ENCODE assay signal across 8 cellular contexts in genomic region chr10:93703066-93703465, GRCh38. TPM values are rescaled to one million over a fixed set of nuclear protein-coding genes. Genes with fewer than 3 reads are reported as not detected.
DNase-seq lines count a peak whose midpoint lies in the region; ATAC-seq and TF ChIP-seq lines count a peak whose summit lies in the region.

No MANE protein-coding gene starts in this region.

- peak overlapping the region; percentile 86 for H2AFZ ChIP-seq in neuronal stem cell (ENCODE audit: low read length)

- H3K27me3 Mint-ChIP-seq in endodermal cell (ENCODE audit: insufficient read depth) = no peaks in the 10 kb centered on the region
- no peaks in the 10 kb centered on the region for H3K27me3 Mint-ChIP-seq in activated CD8-positive, alpha-beta T cell treated with anti-CD3 and anti-CD28 coated beads for 36 hours

- DNase-seq in AG20443 (ENCODE audit: low spot score) (peak; percentile 27), GM20000 (ENCODE audit: low spot score) (peak; percentile 8), NCI-H2227 treated with DMSO at 0.1 percent for 48 hours (lab: John Stamatoyannopoulos, UW) (peak; percentile 43), endodermal cell (no peak), neuronal stem cell (ENCODE audit: low spot score) (no peak), NCI-H524 (lab: John Stamatoyannopoulos, UW) (no peak)
- no peak for DNase-seq in activated CD8-positive, alpha-beta T cell treated with anti-CD3 and anti-CD28 coated beads for 36 hours

- no peaks in the 10 kb centered on the region for H3K9me3 Mint-ChIP-seq in endodermal cell
- H3K9me3 Mint-ChIP-seq in activated CD8-positive, alpha-beta T cell treated with anti-CD3 and anti-CD28 coated beads for 36 hours = no peaks in the 10 kb centered on the region

- no peaks in the 10 kb centered on the region for H3K27me3 ChIP-seq in endodermal cell (ENCODE audit: control insufficient read depth, insufficient read depth, low read length, poor library complexity, severe bottlenecking)
- no peaks in the 10 kb centered on the region for H3K27me3 ChIP-seq in neuronal stem cell (ENCODE audit: control insufficient read depth in 3 of 3, insufficient read depth in 3 of 3, low read depth in 1 of 3, low read length in 3 of 3)

- peak overlapping the region; percentile 75 for H3K9ac ChIP-seq in endodermal cell (ENCODE audit: extremely low read depth, low read length, poor library complexity, severe bottlenecking)
- no peak overlapping the region for H3K9ac ChIP-seq in neuronal stem cell (ENCODE audit: low read depth, low read length, poor library complexity)

- peak overlapping the region; percentile 41 for H3K4me2 ChIP-seq in neuronal stem cell (ENCODE audit: insufficient read depth, low read length, poor library complexity, severe bottlenecking)

- intact Hi-C loops in activated CD8-positive, alpha-beta T cell treated with anti-CD3 and anti-CD28 coated beads for 36 hours (cut with micrococcal nuclease) = no loop called here

- H2BK12ac ChIP-seq in neuronal stem cell (ENCODE audit: low read length) = no peak overlapping the region

- 66 to 82% methylated on average over 7 to 12 of the region's 12 CpGs for WGBS in endodermal cell (ENCODE audit: insufficient coverage in 1 of 2, insufficient read length in 1 of 2), 2 experiments
- no CpG with 5 or more reads among the region's 12 CpGs for WGBS in neuronal stem cell (ENCODE audit: extremely low coverage in 2 of 2, insufficient read length in 2 of 2, insufficient replicate concordance in 1 of 2), 2 donors

- H2AK5ac ChIP-seq in neuronal stem cell (ENCODE audit: low read depth, low read length) = no peak overlapping the region

- H3K4me3 ChIP-seq in endodermal cell (ENCODE audit: low read length) = peak overlapping the region; percentile 97
- H3K4me3 ChIP-seq in neuronal stem cell (ENCODE audit: low read length in 2 of 2) = peak overlapping the region; percentile 59 to 83

- TF ChIP-seq CTCF in GM20000 (IDR thresholded peaks at IDR 0.05; ENCODE audit: extremely low read depth, missing control alignments) = no peak
- TF ChIP-seq CTCF in endodermal cell (conservative IDR thresholded peaks at IDR 0.05) = no peak
- no peak for TF ChIP-seq CTCF in activated CD8-positive, alpha-beta T cell treated with anti-CD3 and anti-CD28 coated beads for 36 hours (IDR thresholded peaks at IDR 0.05)

- H3K4me1 Mint-ChIP-seq in endodermal cell = peaks cover 12% of the 10 kb centered on the region
- peaks cover 23% of the 10 kb centered on the region for H3K4me1 Mint-ChIP-seq in activated CD8-positive, alpha-beta T cell treated with anti-CD3 and anti-CD28 coated beads for 36 hours (ENCODE audit: low read depth)

- H3K4me1 ChIP-seq in endodermal cell (ENCODE audit: control insufficient read depth, insufficient read depth, low read length) (no peaks in the 10 kb centered on the region), neuronal stem cell (ENCODE audit: control insufficient read depth in 2 of 2, insufficient read depth in 1 of 2, low read depth in 1 of 2, low read length in 2 of 2) (peaks cover 2 to 3% of the 10 kb centered on the region in 2 donors)

- POLR2A ChIA-PET in activated CD8-positive, alpha-beta T cell treated with anti-CD3 and anti-CD28 coated beads for 36 hours (lab: Charles Lee) = interaction anchor here (0.6 to 1.2 kb wide), 3 partner anchors 14 to 207 kb away, joined by 3 to 5 read pairs (median 4); partner anchors contain the start of gene CEP55

- H3K36me3 ChIP-seq in endodermal cell (ENCODE audit: control insufficient read depth, insufficient read depth, low read length) = peaks cover 13% of the 10 kb centered on the region
- peaks cover 2 to 21% of the 10 kb centered on the region in 2 donors for H3K36me3 ChIP-seq in neuronal stem cell (replicated peaks in 1 of 2; ENCODE audit: control insufficient read depth in 2 of 2, insufficient read depth in 2 of 2, low read length in 2 of 2)

- no peak overlapping the region for H2BK5ac ChIP-seq in neuronal stem cell (ENCODE audit: low read length)

- H3K27ac ChIP-seq in endodermal cell (ENCODE audit: low read depth, low read length) = no peak overlapping the region
- peak overlapping the region; percentile 85 for H3K27ac ChIP-seq in neuronal stem cell (replicated peaks; ENCODE audit: low read length)

- H3K23ac ChIP-seq in neuronal stem cell (ENCODE audit: low read depth, low read length, poor library complexity) = no peak overlapping the region

- H3K36me3 Mint-ChIP-seq in endodermal cell (ENCODE audit: low read depth) = peaks cover 4% of the 10 kb centered on the region
- H3K36me3 Mint-ChIP-seq in activated CD8-positive, alpha-beta T cell treated with anti-CD3 and anti-CD28 coated beads for 36 hours (ENCODE audit: low read depth) = peaks cover 1% of the 10 kb centered on the region

- H3K4me3 Mint-ChIP-seq in endodermal cell = no peak overlapping the region
- no peak overlapping the region for H3K4me3 Mint-ChIP-seq in activated CD8-positive, alpha-beta T cell treated with anti-CD3 and anti-CD28 coated beads for 36 hours

- CTCF ChIA-PET in activated CD8-positive, alpha-beta T cell treated with anti-CD3 and anti-CD28 coated beads for 36 hours (lab: Charles Lee) = interaction anchor here (1.1 kb wide), 1 partner anchor 24 kb away, joined by 4 read pairs; no protein-coding TSS in a partner anchor

- no peak overlapping the region for H3K4ac ChIP-seq in neuronal stem cell (ENCODE audit: low read length)

- ATAC-seq in activated CD8-positive, alpha-beta T cell treated with anti-CD3 and anti-CD28 coated beads for 36 hours = no peak
- no peak for ATAC-seq in esophagus mucosa

- no peak overlapping the region for H4K91ac ChIP-seq in neuronal stem cell (ENCODE audit: low read depth, low read length, poor library complexity)

- no peak overlapping the region for H3K27ac Mint-ChIP-seq in endodermal cell
- no peak overlapping the region for H3K27ac Mint-ChIP-seq in activated CD8-positive, alpha-beta T cell treated with anti-CD3 and anti-CD28 coated beads for 36 hours

- no peaks in the 10 kb centered on the region for H3K9me3 ChIP-seq in endodermal cell (ENCODE audit: control insufficient read depth, low read length)
- no peaks in the 10 kb centered on the region for H3K9me3 ChIP-seq in neuronal stem cell (replicated peaks in 1 of 2; ENCODE audit: control insufficient read depth in 2 of 2, insufficient read depth in 1 of 2, low read depth in 1 of 2, low read length in 2 of 2)

- no peaks in the 10 kb centered on the region for H3K79me1 ChIP-seq in neuronal stem cell (ENCODE audit: low read depth, low read length)

- no peak overlapping the region for H3K14ac ChIP-seq in neuronal stem cell (ENCODE audit: low read length)

- no peak overlapping the region for H4K8ac ChIP-seq in neuronal stem cell (ENCODE audit: low read depth, low read length)

- H3K18ac ChIP-seq in neuronal stem cell (ENCODE audit: low read length) = no peak overlapping the region

- H2BK120ac ChIP-seq in neuronal stem cell (ENCODE audit: low read depth, low read length) = no peak overlapping the region

- no peak overlapping the region for H2BK15ac ChIP-seq in neuronal stem cell (ENCODE audit: low read length)

RNA-seq across cellular contexts. Expression of gene FRA10AC1, which starts 0.7 kb away (rescaled TPM):
- total RNA-seq in endodermal cell (10 to 100 TPM; 16.5 to 28.3 TPM), esophagus mucosa (11.8 TPM)
- polyA plus RNA-seq in endodermal cell (2013, experiment 1 of 2) = 19.9 TPM
- 27.4 TPM for polyA plus RNA-seq in endodermal cell (2013, experiment 2 of 2)
- 23.9 TPM for polyA plus RNA-seq in neuronal stem cell (2013, experiment 1 of 2)
- 24.5 TPM for polyA plus RNA-seq in neuronal stem cell (2013, experiment 2 of 2)
- 10 to 100 TPM; 15.1 to 15.8 TPM for total RNA-seq in activated CD8-positive, alpha-beta T cell treated with anti-CD3 and anti-CD28 coated beads for 36 hours

RNA-seq across cellular contexts. Expression of gene LGI1, which starts 54.7 kb away (rescaled TPM):
- total RNA-seq in endodermal cell = 1 to 10 TPM in 1 of 2 donors, under 1 TPM in 1; 0.60 to 2.6 TPM
- 63.2 TPM for polyA plus RNA-seq in endodermal cell (2013, experiment 1 of 2)
- polyA plus RNA-seq in endodermal cell (2013, experiment 2 of 2) = 66.2 TPM
- 10.8 TPM for polyA plus RNA-seq in neuronal stem cell (2013, experiment 1 of 2)
- polyA plus RNA-seq in neuronal stem cell (2013, experiment 2 of 2) = 9.5 TPM
- total RNA-seq in activated CD8-positive, alpha-beta T cell treated with anti-CD3 and anti-CD28 coated beads for 36 hours = not detected
- not detected for total RNA-seq in esophagus mucosa

Comparison
In these comparisons a context has a peak if more than half of its experiments do, and no peak if none do; other contexts are left out.
1. DNase-seq: peak in AG20443 (single experiment), GM20000 (single experiment) and NCI-H2227 treated with DMSO at 0.1 percent for 48 hours (single experiment); none in endodermal cell (single experiment), neuronal stem cell (single experiment), activated CD8-positive, alpha-beta T cell treated with anti-CD3 and anti-CD28 coated beads for 36 hours (single experiment) and NCI-H524 (0 of 2).